In genomic region chr6:34657307-34657978, GRCh38 we compare ENCODE assay signal across 9 cellular contexts. TPM values are rescaled to one million over a fixed set of nuclear protein-coding genes. Genes with fewer than 3 reads are reported as not detected.
A peak's percentile ranks its signal among the peaks of the same experiment; 100 is the strongest.
DNase-seq lines count a peak whose midpoint lies in the region; ATAC-seq, FAIRE-seq and TF ChIP-seq lines count a peak whose summit lies in the region.
"Had no signal": no experiment of that assay in that cellular context is flagged by ENCODE, and none has a peak within 500 bp of the region (broad histone marks: within the 10 kb centered on the region; RNA-seq: fewer than 3 reads in every experiment).

No MANE protein-coding gene starts in this region.

- H2BK12ac ChIP-seq in mesenchymal stem cell (ENCODE audit: low read length in 2 of 2) = peak overlapping the region; percentile 33 to 82

- H3K27ac Mint-ChIP-seq in CD4-positive, alpha-beta T cell = peak overlapping the region; percentile 84

- H2BK5ac ChIP-seq in mesenchymal stem cell (ENCODE audit: low read depth, low read length, poor library complexity, severe bottlenecking) = peak overlapping the region; percentile 52

- peaks cover 3% of the 10 kb centered on the region for H3K4me1 ChIP-seq in mesenchymal stem cell (ENCODE audit: control insufficient read depth, insufficient read depth, low read depth, low read length)
- H3K4me1 ChIP-seq in transverse colon = peaks cover 24 to 40% (median 30%) of the 10 kb centered on the region in 4 donors

- peak overlapping the region in 1 of 2 experiments; percentile 93 for H3K23ac ChIP-seq in mesenchymal stem cell (ENCODE audit: low read length in 2 of 2)

- no peak for FAIRE-seq in HTR-8/SVneo (lab: Jason Lieb, UNC)
- FAIRE-seq: TTC549 had no signal

- peak overlapping the region; percentile 90 for H3K4me3 Mint-ChIP-seq in CD4-positive, alpha-beta T cell

- no peak for TF ChIP-seq EP300 in transverse colon (IDR thresholded peaks at IDR 0.05; ENCODE audit: low read depth)

- peak; percentile 37 for ATAC-seq in CD4-positive, alpha-beta T cell (ENCODE audit: poor library complexity)

- H3K27ac ChIP-seq in CD4-positive, alpha-beta T cell (ENCODE audit: low read depth, low read length) = peak overlapping the region; percentile 55
- H3K27ac ChIP-seq in mesenchymal stem cell (ENCODE audit: low read length, poor library complexity, severe bottlenecking) (peak overlapping the region; percentile 99), transverse colon (peak overlapping the region; percentile 81 to 95 (median 90))

- H3K9me3 ChIP-seq in CD4-positive, alpha-beta T cell (ENCODE audit: control insufficient read depth, low read length) = no peaks in the 10 kb centered on the region
- H3K9me3 ChIP-seq in mesenchymal stem cell (ENCODE audit: control insufficient read depth, low read length) = no peaks in the 10 kb centered on the region
- no peaks in the 10 kb centered on the region for H3K9me3 ChIP-seq in transverse colon

- H2AFZ ChIP-seq in mesenchymal stem cell (ENCODE audit: low read depth, low read length) = no peak overlapping the region

- no peak for TF ChIP-seq POLR2A in transverse colon (IDR thresholded peaks at IDR 0.05)

- H3K79me1 ChIP-seq in mesenchymal stem cell (replicated peaks; ENCODE audit: low read length, poor library complexity, severe bottlenecking) = peaks cover 12% of the 10 kb centered on the region

- H2AK5ac ChIP-seq in mesenchymal stem cell (ENCODE audit: low read length, severe bottlenecking) = peak overlapping the region; percentile 41

- CTCF ChIA-PET in CD4-positive, alpha-beta T cell (lab: Charles Lee) = interaction anchor here (1.2 to 1.7 kb wide), 3 partner anchors 9 to 408 kb away, joined by 3 to 6 read pairs (median 5); no protein-coding TSS in a partner anchor

- no peaks in the 10 kb centered on the region for H3K27me3 ChIP-seq in CD4-positive, alpha-beta T cell (ENCODE audit: control insufficient read depth, insufficient read depth, low read length)
- H3K27me3 ChIP-seq in mesenchymal stem cell (ENCODE audit: control insufficient read depth in 1 of 2, insufficient read depth in 1 of 2, low read length in 2 of 2) = no peaks in the 10 kb centered on the region
- H3K27me3 ChIP-seq in transverse colon = no peaks in the 10 kb centered on the region

- intact Hi-C loops in CD4-positive, alpha-beta T cell (cut with DNase I, micrococcal nuclease) = loop anchor here (5.0 kb wide), 1 partner anchor 40 kb away; the partner anchor contains the start of gene ILRUN (in 2 of the 2)
- intact Hi-C loops in transverse colon (cut with DNase I; ENCODE audit: low total_unique reads) = no loop called here

- H4K8ac ChIP-seq in mesenchymal stem cell (ENCODE audit: low read length) = peak overlapping the region; percentile 81

- peaks cover 5 to 17% of the 10 kb centered on the region in 2 experiments for H3K36me3 ChIP-seq in mesenchymal stem cell (ENCODE audit: control insufficient read depth in 1 of 2, insufficient read depth in 2 of 2, low read depth in 1 of 2, low read length in 2 of 2)
- H3K36me3 ChIP-seq in transverse colon = no peaks in the 10 kb centered on the region

- DNase-seq in CD4-positive, alpha-beta T cell = no peak
- DNase-seq in HTR-8/SVneo (ENCODE audit: insufficient read length, low spot score) (peak; percentile 70), RPMI8226 (peak; percentile 76), dermis blood vessel endothelial cell (peak; percentile 87), mesenchymal stem cell (peak; percentile 92), transverse colon (peak; percentile 60), activated gamma-delta T cell (lab: John Stamatoyannopoulos, UW) (no peak)
- DNase-seq in effector CD4-positive, alpha-beta T cell = no peak

- H3K4me1 Mint-ChIP-seq in CD4-positive, alpha-beta T cell (ENCODE audit: low read depth) = peaks cover 65% of the 10 kb centered on the region

- H3K9me3 Mint-ChIP-seq in CD4-positive, alpha-beta T cell = no peaks in the 10 kb centered on the region

- WGBS in mesenchymal stem cell = 17% methylated on average over 2 of the region's 2 CpGs
- WGBS in transverse colon (ENCODE audit: low coverage in 1 of 2), 2 donors = 0% methylated on average over 2 of the region's 2 CpGs

- peak overlapping the region in 1 of 2 experiments; percentile 79 for H3K4me3 ChIP-seq in mesenchymal stem cell (ENCODE audit: insufficient read depth in 1 of 2, low read depth in 1 of 2, low read length in 2 of 2)
- H3K4me3 ChIP-seq in transverse colon = peak overlapping the region in 3 of 4 donors; percentile 22 to 43 (median 26)

- H3K9ac ChIP-seq in mesenchymal stem cell (ENCODE audit: low read length) = peak overlapping the region; percentile 90

- no peaks in the 10 kb centered on the region for H3K27me3 Mint-ChIP-seq in CD4-positive, alpha-beta T cell

- H3K4ac ChIP-seq in mesenchymal stem cell (ENCODE audit: low read depth in 1 of 2, low read length in 2 of 2) = peak overlapping the region; percentile 47 to 71

- no peak overlapping the region for H4K91ac ChIP-seq in mesenchymal stem cell (ENCODE audit: low read length)

- peaks cover 31% of the 10 kb centered on the region for H3K36me3 Mint-ChIP-seq in CD4-positive, alpha-beta T cell (ENCODE audit: low read depth)

- no peak for TF ChIP-seq CTCF in CD4-positive, alpha-beta T cell (IDR thresholded peaks at IDR 0.05)
- TF ChIP-seq CTCF in transverse colon (IDR thresholded peaks at IDR 0.05) = no peak

- H3K18ac ChIP-seq in mesenchymal stem cell (ENCODE audit: low read depth in 1 of 2, low read length in 2 of 2) = peak overlapping the region; percentile 86 to 96

- no peak overlapping the region for H2BK15ac ChIP-seq in mesenchymal stem cell (ENCODE audit: low read depth, poor library complexity, severe bottlenecking)

- H3K4me2 ChIP-seq in mesenchymal stem cell (ENCODE audit: low read length, poor library complexity, severe bottlenecking) = peak overlapping the region; percentile 57

- POLR2A ChIA-PET in CD4-positive, alpha-beta T cell (lab: Charles Lee) = interaction anchor here (0.7 to 4.3 kb wide), 15 partner anchors 8 to 946 kb away, joined by 3 to 69 read pairs (median 4); partner anchors contain the start of genes BLTP3A, HMGA1, ILRUN and SMIM29

- H2BK120ac ChIP-seq in mesenchymal stem cell (ENCODE audit: low read depth, low read length) = peak overlapping the region; percentile 77

- peak overlapping the region in 1 of 2 experiments; percentile 25 for H3K14ac ChIP-seq in mesenchymal stem cell (ENCODE audit: low read length in 2 of 2)

- in situ Hi-C loops in transverse colon (cut with MboI; ENCODE audit: low pct_ligation_motif_present in 1 of 4, low pct_unique_long_range_greater_than_20kb in 1 of 4, low sequenced_read_pairs in 3 of 4) = no loop called here

RNA-seq across cellular contexts. Expression of gene ILRUN, which starts 39.1 kb away (rescaled TPM):
- total RNA-seq in CD4-positive, alpha-beta T cell = 10 to 100 TPM; 44.9 to 49.4 TPM
- total RNA-seq in dermis blood vessel endothelial cell (50.9 and 62.0 TPM in 2 replicates), transverse colon (10 to 100 TPM; 34.8 to 81.0 (median 52.9) TPM)
- polyA plus RNA-seq in mesenchymal stem cell (2013, experiment 1 of 2) = 36.6 TPM
- 37.6 TPM for polyA plus RNA-seq in mesenchymal stem cell (2013, experiment 2 of 2)

Comparison
In these comparisons a context has a peak if more than half of its experiments do, and no peak if none do; other contexts are left out.
1. DNase-seq: peak in HTR-8/SVneo (single experiment), RPMI8226 (single experiment), dermis blood vessel endothelial cell (single experiment), mesenchymal stem cell (single experiment) and transverse colon (single experiment); none in CD4-positive, alpha-beta T cell (0 of 10), effector CD4-positive, alpha-beta T cell (single experiment) and activated gamma-delta T cell (single experiment).
2. Peak in every context shown above with its lines, with median percentiles within 50 percentile points of each other: H3K27ac ChIP-seq.